ENCODE assay signal across 9 cellular contexts in genomic region chr19:44848805-44849457, GRCh38. TPM values are rescaled to one million over a fixed set of nuclear protein-coding genes. Genes with fewer than 3 reads are reported as not detected.
DNase-seq lines count a peak whose midpoint lies in the region; ATAC-seq, FAIRE-seq and TF ChIP-seq lines count a peak whose summit lies in the region.
"Had no signal": no experiment of that assay in that cellular context is flagged by ENCODE, and none has a peak within 500 bp of the region (broad histone marks: within the 10 kb centered on the region; RNA-seq: fewer than 3 reads in every experiment).

No MANE protein-coding gene starts in this region.

- BruUV-seq in HepG2 (replicated peaks; lab: Mats Ljungman, UMichigan) = no TSS peak

- ATAC-seq in HepG2 = no peak

- H3K27me3 ChIP-seq in HUES48 (ENCODE audit: control insufficient read depth, insufficient read depth, low read length) (peaks cover 3% of the 10 kb centered on the region; the same call in 1 of the 2 replicates), HepG2 (ENCODE audit: control insufficient read depth in 1 of 2, insufficient read depth in 2 of 2, low read length in 2 of 2) (no peaks in the 10 kb centered on the region; a peak in 1 of 5 replicates), stomach smooth muscle (ENCODE audit: control insufficient read depth in 1 of 2, insufficient read depth in 2 of 2, low read length in 2 of 2) (no peaks in the 10 kb centered on the region)
- peaks cover 5% of the 10 kb centered on the region for H3K27me3 ChIP-seq in effector memory CD4-positive, alpha-beta T cell (replicated peaks; ENCODE audit: control insufficient read depth, insufficient read depth, low read length, poor library complexity, severe bottlenecking)

- TF ChIP-seq RAD21 in HepG2 (CRISPR knock-in tag; IDR thresholded peaks at IDR 0.05) = no peak

- DNase-seq in choroid plexus epithelial cell (ENCODE audit: low read depth) (no peak), HepG2 (ENCODE audit: low spot score) (no peak), posterior cingulate gyrus (no peak), NCI-H526 treated with DMSO at 0.1 percent for 48 hours (lab: John Stamatoyannopoulos, UW) (no peak)
- no peak for DNase-seq in activated CD4-positive, alpha-beta T cell treated with anti-CD3 and anti-CD28 coated beads for 1 hour
- DNase-seq in effector memory CD4-positive, alpha-beta T cell = no peak

- TF ChIP-seq POLR2A in HepG2 (IDR thresholded peaks at IDR 0.05; ENCODE audit: insufficient read depth in 1 of 2, low read depth in 2 of 2, low read length in 2 of 2) = no peak

- TF ChIP-seq EP300 in HepG2 (IDR thresholded peaks at IDR 0.05; ENCODE audit: low read depth in 2 of 2, low read length in 2 of 2) (no peak), HepG2 (CRISPR knock-in tag; IDR thresholded peaks at IDR 0.05; ENCODE audit: borderline replicate concordance) (no peak)

- H3K9me3 ChIP-seq in HUES48 (ENCODE audit: control insufficient read depth, insufficient read depth, low read length) (no peaks in the 10 kb centered on the region), HepG2 (ENCODE audit: low read length) (no peaks in the 10 kb centered on the region), stomach smooth muscle (ENCODE audit: control insufficient read depth in 2 of 2, low read length in 2 of 2) (no peaks in the 10 kb centered on the region)
- H3K9me3 ChIP-seq in effector memory CD4-positive, alpha-beta T cell (ENCODE audit: control insufficient read depth, low read length) = no peaks in the 10 kb centered on the region

- intact Hi-C loops in HepG2 (cut with micrococcal nuclease; ENCODE audit: unreplicated experiment) = loop anchor here (10.0 kb wide), 1 partner anchor 106 kb away; the partner anchor contains the start of gene CLPTM1
- intact Hi-C loops in posterior cingulate gyrus (cut with DNase I) = loop anchor here (5.0 kb wide), 2 partner anchors 67 to 127 kb away; no protein-coding TSS in a partner anchor

- H3K4me2 ChIP-seq in HepG2 (ENCODE audit: low read depth, low read length) = peak overlapping the region; percentile 95

- peaks cover 20% of the 10 kb centered on the region for H3K36me3 ChIP-seq in HUES48 (ENCODE audit: control insufficient read depth, insufficient read depth, low read length)
- peaks cover 3 to 10% of the 10 kb centered on the region in 2 experiments; a peak in 3 of 5 replicates for H3K36me3 ChIP-seq in HepG2 (replicated peaks in 1 of 2; ENCODE audit: control insufficient read depth in 1 of 2, insufficient read depth in 2 of 2, low read length in 2 of 2)
- H3K36me3 ChIP-seq in stomach smooth muscle (ENCODE audit: control insufficient read depth in 2 of 2, insufficient read depth in 2 of 2, low read length in 2 of 2) = peaks cover 0 to 2% of the 10 kb centered on the region in 2 donors
- no peaks in the 10 kb centered on the region for H3K36me3 ChIP-seq in effector memory CD4-positive, alpha-beta T cell (ENCODE audit: control insufficient read depth, insufficient read depth, low read length)

- peaks cover 41% of the 10 kb centered on the region for H4K20me1 ChIP-seq in HepG2 (ENCODE audit: insufficient read depth, low read length)

- peak overlapping the region; percentile 74 for H3K4me3 ChIP-seq in HUES48 (ENCODE audit: low read depth, low read length)
- H3K4me3 ChIP-seq in choroid plexus epithelial cell (ENCODE audit: low read depth, low read length) = peak overlapping the region; percentile 88
- H3K4me3 ChIP-seq in HepG2 (replicated peaks in 1 of 3; ENCODE audit: insufficient read depth in 1 of 3, low read depth in 2 of 3, low read length in 3 of 3) = peak overlapping the region; percentile 76 to 95 (median 84); a peak in 5 of 6 replicates
- H3K4me3 ChIP-seq in stomach smooth muscle (ENCODE audit: low read length in 2 of 2) = peak overlapping the region; percentile 89 to 96
- no peak overlapping the region for H3K4me3 ChIP-seq in effector memory CD4-positive, alpha-beta T cell (ENCODE audit: insufficient read depth, low read depth, low read length, poor library complexity, severe bottlenecking)

- 33% methylated on average over 18 of the region's 18 CpGs for WGBS in HepG2 (ENCODE audit: low lambda C conversion rate)

- CTCF ChIA-PET in HepG2 (lab: Yijun Ruan, JAX; ENCODE audit: low intra/inter-chr PET ratio, low total read pairs) = no interaction called here

- in situ Hi-C loops in HepG2 (cut with HindIII; ENCODE audit: extremely low pct_ligation_motif_present, low pct_unique_long_range_greater_than_20kb) = loop anchor here (5.0 to 10.0 kb wide), 2 partner anchors 54 to 162 kb away; no protein-coding TSS in a partner anchor

- H2AFZ ChIP-seq in HepG2 (ENCODE audit: low read length) = no peak overlapping the region

- no peak for FAIRE-seq in HepG2 (lab: Jason Lieb, UNC)
- FAIRE-seq: keratinocyte had no signal

- POLR2A ChIA-PET in HepG2 (lab: Yijun Ruan, JAX) = interaction anchor here (1.1 to 3.1 kb wide), 4 partner anchors 9 to 41 kb away, joined by 3 to 9 read pairs (median 5); partner anchors contain the start of gene TOMM40

- TF ChIP-seq CTCF in choroid plexus epithelial cell (conservative IDR thresholded peaks at IDR 0.05; ENCODE audit: low read depth, low read length) = no peak
- no peak for TF ChIP-seq CTCF in HepG2 (CRISPR knock-in tag; IDR thresholded peaks at IDR 0.05)

- H3K9ac ChIP-seq in HUES48 (ENCODE audit: low read depth, low read length) (no peak overlapping the region), HepG2 (ENCODE audit: insufficient read depth, low read depth, low read length) (peak overlapping the region; percentile 100), stomach smooth muscle (ENCODE audit: low read length in 2 of 2) (peak overlapping the region; percentile 64 to 98)

- H3K4me1 ChIP-seq in HUES48 (ENCODE audit: control insufficient read depth, insufficient read depth, low read length) = peaks cover 19% of the 10 kb centered on the region
- peaks cover 46% of the 10 kb centered on the region for H3K4me1 ChIP-seq in HepG2 (ENCODE audit: insufficient read depth, low read length)
- H3K4me1 ChIP-seq in stomach smooth muscle (ENCODE audit: control insufficient read depth, insufficient read depth, low read length) = peaks cover 50% of the 10 kb centered on the region
- peaks cover 35% of the 10 kb centered on the region for H3K4me1 ChIP-seq in effector memory CD4-positive, alpha-beta T cell (ENCODE audit: control insufficient read depth, insufficient read depth, low read length, poor library complexity, severe bottlenecking)

- H3K27ac ChIP-seq in HUES48 (ENCODE audit: low read depth, low read length) (peak overlapping the region; percentile 97), HepG2 (ENCODE audit: extremely low read length, insufficient read depth, low read length) (peak overlapping the region; percentile 95), stomach smooth muscle (ENCODE audit: low read length) (peak overlapping the region; percentile 90)
- no peak overlapping the region for H3K27ac ChIP-seq in effector memory CD4-positive, alpha-beta T cell (ENCODE audit: insufficient read depth, low read length, poor library complexity, severe bottlenecking)

- H3K79me2 ChIP-seq in HepG2 (ENCODE audit: insufficient read depth, low read length) = peaks cover 72% of the 10 kb centered on the region

RNA-seq across cellular contexts. Expression of gene NECTIN2, which starts 2.8 kb away (rescaled TPM):
- 32.7 and 75.4 TPM in 2 replicates for total RNA-seq in HepG2 (2016; rRNA removed; fragmentation: Illumina TruSeq; extraction: Trizol)
- total RNA-seq in HepG2 (2016; cell fraction: cytosol; rRNA removed; fragmentation: Illumina TruSeq; extraction: Trizol; ENCODE audit: low read depth) = 14.1 and 16.2 TPM in 2 replicates
- 26.6 and 79.7 TPM in 2 replicates for total RNA-seq in HepG2 (2016; cell fraction: insoluble cytoplasmic fraction; rRNA removed; fragmentation: Illumina TruSeq; extraction: Trizol)
- total RNA-seq in HepG2 (2016; cell fraction: membrane; rRNA removed; fragmentation: Illumina TruSeq; extraction: Trizol) = 27.2 and 31.1 TPM in 2 replicates
- 65.4 and 75.4 TPM in 2 replicates for total RNA-seq in HepG2 (2016; cell fraction: nucleus; rRNA removed; fragmentation: Illumina TruSeq; extraction: Trizol)
- polyA plus RNA-seq in HepG2 (2011; rRNA removed) = 114 and 164 TPM in 2 replicates
- polyA plus RNA-seq in HepG2 (2011; cell fraction: cytosol; rRNA removed) = 99.1 and 107 TPM in 2 replicates
- polyA plus RNA-seq in HepG2 (2011; cell fraction: nucleus; rRNA removed) = 78.9 and 91.7 TPM in 2 replicates
- polyA plus RNA-seq in HepG2 (2012) = 75.5 and 159 TPM in 2 replicates
- polyA plus RNA-seq in HepG2 (2016; cell fraction: cytosol; fragmentation: Illumina TruSeq; extraction: Trizol; ENCODE audit: low read depth) = 13.2 and 14.3 TPM in 2 replicates
- polyA plus RNA-seq in HepG2 (2016; cell fraction: insoluble cytoplasmic fraction; fragmentation: Illumina TruSeq; extraction: Trizol; ENCODE audit: low read depth) = 33.0 and 42.6 TPM in 2 replicates
- polyA plus RNA-seq in HepG2 (2016; cell fraction: membrane; fragmentation: Illumina TruSeq; extraction: Trizol; ENCODE audit: low read depth) = 24.0 and 26.9 TPM in 2 replicates
- polyA plus RNA-seq in HepG2 (2016; cell fraction: nucleus; fragmentation: Illumina TruSeq; extraction: Trizol; ENCODE audit: insufficient read depth, low read depth) = 142 TPM in 2 replicates
- polyA minus RNA-seq in HepG2 (2011; rRNA and poly(A)+ RNA removed; ENCODE audit: low replicate concordance) = 35.2 and 152 TPM in 2 replicates
- 59.6 and 69.2 TPM in 2 replicates for polyA minus RNA-seq in HepG2 (2011; cell fraction: cytosol; rRNA and poly(A)+ RNA removed)
- 28.7 and 29.8 TPM in 2 replicates for polyA minus RNA-seq in HepG2 (2011; cell fraction: nucleus; rRNA and poly(A)+ RNA removed)

RNA-seq across cellular contexts. Expression of gene BCAM, which starts 40.0 kb away (rescaled TPM):
- total RNA-seq in HepG2 (2016; rRNA removed; fragmentation: Illumina TruSeq; extraction: Trizol) = 30.6 and 51.2 TPM in 2 replicates
- 13.8 and 14.2 TPM in 2 replicates for total RNA-seq in HepG2 (2016; cell fraction: cytosol; rRNA removed; fragmentation: Illumina TruSeq; extraction: Trizol; ENCODE audit: low read depth)
- 22.1 and 59.2 TPM in 2 replicates for total RNA-seq in HepG2 (2016; cell fraction: insoluble cytoplasmic fraction; rRNA removed; fragmentation: Illumina TruSeq; extraction: Trizol)
- 23.6 and 25.3 TPM in 2 replicates for total RNA-seq in HepG2 (2016; cell fraction: membrane; rRNA removed; fragmentation: Illumina TruSeq; extraction: Trizol)
- total RNA-seq in HepG2 (2016; cell fraction: nucleus; rRNA removed; fragmentation: Illumina TruSeq; extraction: Trizol) = 82.3 and 107 TPM in 2 replicates
- 62.7 and 68.0 TPM in 2 replicates for polyA plus RNA-seq in HepG2 (2011; rRNA removed)
- 30.5 and 43.7 TPM in 2 replicates for polyA plus RNA-seq in HepG2 (2011; cell fraction: cytosol; rRNA removed)
- polyA plus RNA-seq in HepG2 (2011; cell fraction: nucleus; rRNA removed) = 347 and 430 TPM in 2 replicates
- 225 and 263 TPM in 2 replicates for polyA plus RNA-seq in HepG2 (2012)
- polyA plus RNA-seq in HepG2 (2016; cell fraction: cytosol; fragmentation: Illumina TruSeq; extraction: Trizol; ENCODE audit: low read depth) = 20.9 and 22.6 TPM in 2 replicates
- polyA plus RNA-seq in HepG2 (2016; cell fraction: insoluble cytoplasmic fraction; fragmentation: Illumina TruSeq; extraction: Trizol; ENCODE audit: low read depth) = 55.5 and 77.0 TPM in 2 replicates
- 33.0 and 38.0 TPM in 2 replicates for polyA plus RNA-seq in HepG2 (2016; cell fraction: membrane; fragmentation: Illumina TruSeq; extraction: Trizol; ENCODE audit: low read depth)
- 426 and 433 TPM in 2 replicates for polyA plus RNA-seq in HepG2 (2016; cell fraction: nucleus; fragmentation: Illumina TruSeq; extraction: Trizol; ENCODE audit: insufficient read depth, low read depth)
- 67.0 TPM in 1 of 2 replicates, not detected in the other for polyA minus RNA-seq in HepG2 (2011; rRNA and poly(A)+ RNA removed; ENCODE audit: low replicate concordance)
- polyA minus RNA-seq in HepG2 (2011; cell fraction: cytosol; rRNA and poly(A)+ RNA removed) = 53.4 and 68.9 TPM in 2 replicates
- 37.1 and 45.6 TPM in 2 replicates for polyA minus RNA-seq in HepG2 (2011; cell fraction: nucleus; rRNA and poly(A)+ RNA removed)

RNA-seq across cellular contexts. Expression of gene TOMM40, which starts 42.1 kb away (rescaled TPM):
- total RNA-seq in HepG2 (2016; rRNA removed; fragmentation: Illumina TruSeq; extraction: Trizol) = 84.5 and 110 TPM in 2 replicates
- total RNA-seq in HepG2 (2016; cell fraction: cytosol; rRNA removed; fragmentation: Illumina TruSeq; extraction: Trizol; ENCODE audit: low read depth) = 53.8 and 61.2 TPM in 2 replicates
- 80.8 and 107 TPM in 2 replicates for total RNA-seq in HepG2 (2016; cell fraction: insoluble cytoplasmic fraction; rRNA removed; fragmentation: Illumina TruSeq; extraction: Trizol)
- total RNA-seq in HepG2 (2016; cell fraction: membrane; rRNA removed; fragmentation: Illumina TruSeq; extraction: Trizol) = 83.6 and 90.9 TPM in 2 replicates
- total RNA-seq in HepG2 (2016; cell fraction: nucleus; rRNA removed; fragmentation: Illumina TruSeq; extraction: Trizol) = 53.3 and 59.8 TPM in 2 replicates
- 72.0 and 80.8 TPM in 2 replicates for polyA plus RNA-seq in HepG2 (2011; rRNA removed)
- polyA plus RNA-seq in HepG2 (2011; cell fraction: cytosol; rRNA removed) = 70.1 and 101 TPM in 2 replicates
- polyA plus RNA-seq in HepG2 (2011; cell fraction: nucleus; rRNA removed) = 86.1 and 90.7 TPM in 2 replicates
- polyA plus RNA-seq in HepG2 (2012) = 50.6 and 56.9 TPM in 2 replicates
- polyA plus RNA-seq in HepG2 (2016; cell fraction: cytosol; fragmentation: Illumina TruSeq; extraction: Trizol; ENCODE audit: low read depth) = 78.5 and 80.1 TPM in 2 replicates
- polyA plus RNA-seq in HepG2 (2016; cell fraction: insoluble cytoplasmic fraction; fragmentation: Illumina TruSeq; extraction: Trizol; ENCODE audit: low read depth) = 123 and 139 TPM in 2 replicates
- polyA plus RNA-seq in HepG2 (2016; cell fraction: membrane; fragmentation: Illumina TruSeq; extraction: Trizol; ENCODE audit: low read depth) = 85.7 and 87.8 TPM in 2 replicates
- 130 and 133 TPM in 2 replicates for polyA plus RNA-seq in HepG2 (2016; cell fraction: nucleus; fragmentation: Illumina TruSeq; extraction: Trizol; ENCODE audit: insufficient read depth, low read depth)
- polyA minus RNA-seq in HepG2 (2011; rRNA and poly(A)+ RNA removed; ENCODE audit: low replicate concordance) = 89.9 and 116 TPM in 2 replicates
- polyA minus RNA-seq in HepG2 (2011; cell fraction: cytosol; rRNA and poly(A)+ RNA removed) = 25.4 and 31.5 TPM in 2 replicates
- polyA minus RNA-seq in HepG2 (2011; cell fraction: nucleus; rRNA and poly(A)+ RNA removed) = 14.4 and 14.8 TPM in 2 replicates

RNA-seq across cellular contexts. Expression of gene APOE, which starts 56.7 kb away (rescaled TPM):
- 458 and 1,328 TPM in 2 replicates for total RNA-seq in HepG2 (2016; rRNA removed; fragmentation: Illumina TruSeq; extraction: Trizol)
- total RNA-seq in HepG2 (2016; cell fraction: cytosol; rRNA removed; fragmentation: Illumina TruSeq; extraction: Trizol; ENCODE audit: low read depth) = 159 and 166 TPM in 2 replicates
- 502 and 1,332 TPM in 2 replicates for total RNA-seq in HepG2 (2016; cell fraction: insoluble cytoplasmic fraction; rRNA removed; fragmentation: Illumina TruSeq; extraction: Trizol)
- total RNA-seq in HepG2 (2016; cell fraction: membrane; rRNA removed; fragmentation: Illumina TruSeq; extraction: Trizol) = 224 and 230 TPM in 2 replicates
- 800 and 999 TPM in 2 replicates for total RNA-seq in HepG2 (2016; cell fraction: nucleus; rRNA removed; fragmentation: Illumina TruSeq; extraction: Trizol)
- polyA plus RNA-seq in HepG2 (2011; rRNA removed) = 1,470 and 1,944 TPM in 2 replicates
- polyA plus RNA-seq in HepG2 (2011; cell fraction: cytosol; rRNA removed) = 2,997 and 3,700 TPM in 2 replicates
- polyA plus RNA-seq in HepG2 (2011; cell fraction: nucleus; rRNA removed) = 1,674 and 2,058 TPM in 2 replicates
- 709 and 938 TPM in 2 replicates for polyA plus RNA-seq in HepG2 (2012)
- polyA plus RNA-seq in HepG2 (2016; cell fraction: cytosol; fragmentation: Illumina TruSeq; extraction: Trizol; ENCODE audit: low read depth) = 177 and 191 TPM in 2 replicates
- polyA plus RNA-seq in HepG2 (2016; cell fraction: insoluble cytoplasmic fraction; fragmentation: Illumina TruSeq; extraction: Trizol; ENCODE audit: low read depth) = 450 and 491 TPM in 2 replicates
- polyA plus RNA-seq in HepG2 (2016; cell fraction: membrane; fragmentation: Illumina TruSeq; extraction: Trizol; ENCODE audit: low read depth) = 185 and 190 TPM in 2 replicates
- 1,533 and 1,741 TPM in 2 replicates for polyA plus RNA-seq in HepG2 (2016; cell fraction: nucleus; fragmentation: Illumina TruSeq; extraction: Trizol; ENCODE audit: insufficient read depth, low read depth)
- 0.40 and 224 TPM in 2 replicates for polyA minus RNA-seq in HepG2 (2011; rRNA and poly(A)+ RNA removed; ENCODE audit: low replicate concordance)
- 272 and 395 TPM in 2 replicates for polyA minus RNA-seq in HepG2 (2011; cell fraction: cytosol; rRNA and poly(A)+ RNA removed)
- polyA minus RNA-seq in HepG2 (2011; cell fraction: nucleus; rRNA and poly(A)+ RNA removed) = 73.5 and 101 TPM in 2 replicates
